In genomic region chr21:25912402-25912746, GRCh38 we compare ENCODE assay signal across 23 cellular contexts.
DNase-seq lines count a peak whose midpoint lies in the region; ATAC-seq and TF ChIP-seq lines count a peak whose summit lies in the region.
"Had no signal": no experiment of that assay in that cellular context is flagged by ENCODE, and none has a peak within 500 bp of the region (broad histone marks: within the 10 kb centered on the region; RNA-seq: fewer than 3 reads in every experiment).

No MANE protein-coding gene starts in this region.

- ATAC-seq in left ventricle myocardium superior (no peak), HG03039 (IDR thresholded peaks at IDR 0.05; ENCODE audit: unreplicated experiment) (no peak), HG03469 (IDR thresholded peaks at IDR 0.05; ENCODE audit: unreplicated experiment) (no peak)
- ATAC-seq: Right ventricle myocardium inferior had no signal

- intact Hi-C loops in left ventricle myocardium inferior (cut with micrococcal nuclease) (no loop called here), left ventricle myocardium superior (cut with micrococcal nuclease) (no loop called here)

- H3K9me3 ChIP-seq in left ventricle myocardium inferior (replicated peaks) = no peaks in the 10 kb centered on the region
- no peaks in the 10 kb centered on the region for H3K9me3 ChIP-seq in duodenal mucosa (ENCODE audit: control insufficient read depth in 1 of 2, low read length in 2 of 2)
- H3K9me3 ChIP-seq in mucosa of rectum (ENCODE audit: control insufficient read depth in 2 of 2, low read length in 2 of 2) = no peaks in the 10 kb centered on the region
- H3K9me3 ChIP-seq: ovary, thyroid gland had no signal

- H3K9ac ChIP-seq in duodenal mucosa (ENCODE audit: low read depth in 1 of 2, low read length in 2 of 2) (no peak overlapping the region), mucosa of rectum (ENCODE audit: low read depth in 1 of 2, low read length in 2 of 2) (peak overlapping the region in 1 of 2 donors; percentile 2)
- H3K9ac ChIP-seq: GM23248 had no signal

- no peak for TF ChIP-seq CTCF in left ventricle myocardium inferior (IDR thresholded peaks at IDR 0.05; ENCODE audit: borderline replicate concordance)

- no peaks in the 10 kb centered on the region for H3K27me3 ChIP-seq in left ventricle myocardium inferior (ENCODE audit: low read depth)
- no peaks in the 10 kb centered on the region for H3K27me3 ChIP-seq in duodenal mucosa (ENCODE audit: control insufficient read depth in 1 of 2, insufficient read depth in 2 of 2, low read length in 2 of 2)
- no peaks in the 10 kb centered on the region for H3K27me3 ChIP-seq in mucosa of rectum (ENCODE audit: control insufficient read depth in 2 of 2, insufficient read depth in 2 of 2, low read length in 2 of 2)
- H3K27me3 ChIP-seq: ovary, thyroid gland had no signal

- no peak overlapping the region for H3K4me3 ChIP-seq in left ventricle myocardium inferior
- H3K4me3 ChIP-seq in duodenal mucosa (ENCODE audit: low read depth in 1 of 2, low read length in 2 of 2) = peak overlapping the region; percentile 3 to 5
- no peak overlapping the region for H3K4me3 ChIP-seq in mucosa of rectum (ENCODE audit: low read length in 2 of 2)
- H3K4me3 ChIP-seq: GM23248, ovary, thyroid gland had no signal

- H3K36me3 ChIP-seq in left ventricle myocardium inferior = peaks cover 8% of the 10 kb centered on the region
- peaks cover 0 to 3% of the 10 kb centered on the region in 2 donors for H3K36me3 ChIP-seq in duodenal mucosa (ENCODE audit: control insufficient read depth in 1 of 2, insufficient read depth in 2 of 2, low read length in 2 of 2)
- no peaks in the 10 kb centered on the region for H3K36me3 ChIP-seq in mucosa of rectum (ENCODE audit: control insufficient read depth in 2 of 2, insufficient read depth in 2 of 2, low read length in 2 of 2)
- H3K36me3 ChIP-seq: ovary, thyroid gland had no signal

- DNase-seq in left ventricle myocardium inferior (no peak), left ventricle myocardium superior (no peak), cerebellar cortex (ENCODE audit: low spot score) (no peak)
- DNase-seq in activated naive CD4-positive, alpha-beta T cell treated with Interleukin-2 at 50 U/mL for 16 hours = no peak
- DNase-seq: 8988T; activated CD8-positive, alpha-beta memory T cell treated with anti-CD3 and anti-CD28 coated beads, Interleukin-2, amount 50 U/mL, for 48 hours; CD4-positive, alpha-beta memory T cell; GM23248; HFFc6; naive B cell; NCI-H1092 treated with DMSO at 0.1 percent for 48 hours; NCI-H1930; NCI-H748 treated with DMSO at 0.1 percent for 48 hours; ovary; stimulated activated CD4-positive, alpha-beta T cell treated with anti-CD3 and anti-CD28 coated beads, Interleukin-4, amount 100 ng/mL, for 1 hour; stimulated activated naive CD4-positive, alpha-beta T cell; T-helper 9 cell had no signal

- peak overlapping the region; percentile 2 for H3K27ac ChIP-seq in left ventricle myocardium inferior (replicated peaks)
- no peak overlapping the region for H3K27ac ChIP-seq in duodenal mucosa (ENCODE audit: low read depth, low read length)
- H3K27ac ChIP-seq in mucosa of rectum (ENCODE audit: low read depth in 2 of 2, low read length in 2 of 2) = peak overlapping the region; percentile 34 to 35
- H3K27ac ChIP-seq: GM23248, ovary had no signal

- H3K4me1 ChIP-seq in left ventricle myocardium inferior = peaks cover 44% of the 10 kb centered on the region
- H3K4me1 ChIP-seq in duodenal mucosa (ENCODE audit: control insufficient read depth in 1 of 2, insufficient read depth in 2 of 2, low read length in 2 of 2) = peaks cover 13 to 32% of the 10 kb centered on the region in 2 donors
- H3K4me1 ChIP-seq in mucosa of rectum (ENCODE audit: control insufficient read depth in 2 of 2, insufficient read depth in 2 of 2, low read length in 2 of 2) = peaks cover 9 to 27% of the 10 kb centered on the region in 2 donors

Comparison
In these comparisons a context has a peak if more than half of its experiments do, and no peak if none do; other contexts are left out.
1. H3K4me3 ChIP-seq: peak in duodenal mucosa (2 of 2); none in left ventricle myocardium inferior (single experiment) and mucosa of rectum (0 of 2).